Comparison of ENCODE assay signal across 1 cellular context in the genomic region with DNA sequence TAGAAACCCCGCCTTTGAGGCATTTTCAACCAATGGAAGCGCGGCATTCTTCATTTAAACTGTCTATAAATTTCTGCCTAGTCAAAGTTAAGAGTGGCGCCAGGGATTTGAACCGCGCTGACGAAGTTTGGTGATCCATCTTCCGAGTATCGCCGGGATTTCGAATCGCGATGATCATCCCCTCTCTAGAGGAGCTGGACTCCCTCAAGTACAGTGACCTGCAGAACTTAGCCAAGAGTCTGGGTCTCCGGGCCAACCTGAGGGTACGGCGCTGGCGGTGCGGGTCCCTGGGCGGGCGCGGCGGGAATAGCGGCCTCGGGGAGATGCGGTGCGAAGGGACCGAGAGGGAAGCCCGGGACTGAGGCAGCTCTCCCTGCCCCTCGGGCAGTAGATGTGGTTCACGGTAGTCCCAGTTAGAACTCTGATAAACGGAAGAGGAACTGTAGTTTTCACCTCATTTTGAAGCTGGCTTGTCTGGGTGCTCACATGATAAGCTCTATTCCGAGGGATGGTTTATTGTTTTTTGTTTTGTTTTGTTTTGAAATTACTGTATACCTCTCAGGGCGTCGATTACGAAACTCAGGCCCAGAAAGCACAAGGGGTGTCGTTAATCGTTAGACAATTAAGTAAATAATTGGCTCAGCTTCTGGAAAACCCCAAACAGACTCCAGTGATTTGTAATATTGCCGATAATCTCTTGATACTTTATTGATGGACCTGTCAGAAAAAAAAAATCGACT.
TF ChIP-seq lines count a peak whose summit lies in the region.

A gene with protein sequence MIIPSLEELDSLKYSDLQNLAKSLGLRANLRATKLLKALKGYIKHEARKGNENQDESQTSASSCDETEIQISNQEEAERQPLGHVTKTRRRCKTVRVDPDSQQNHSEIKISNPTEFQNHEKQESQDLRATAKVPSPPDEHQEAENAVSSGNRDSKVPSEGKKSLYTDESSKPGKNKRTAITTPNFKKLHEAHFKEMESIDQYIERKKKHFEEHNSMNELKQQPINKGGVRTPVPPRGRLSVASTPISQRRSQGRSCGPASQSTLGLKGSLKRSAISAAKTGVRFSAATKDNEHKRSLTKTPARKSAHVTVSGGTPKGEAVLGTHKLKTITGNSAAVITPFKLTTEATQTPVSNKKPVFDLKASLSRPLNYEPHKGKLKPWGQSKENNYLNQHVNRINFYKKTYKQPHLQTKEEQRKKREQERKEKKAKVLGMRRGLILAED (plus strand): TSS at position 94 of the 740 bp plus-strand sequence. CDS start 77 bp downstream, at position 171.

TF ChIP-seq in HepG2, 621 proteins besides CTCF, POLR2A, EP300 and RAD21 (continued from another document and continues in another):
- TF ChIP-seq MYC (CRISPR knock-in tag; IDR thresholded peaks at IDR 0.05; ENCODE audit: borderline replicate concordance), result no peak; the same call in 1 of the 2 replicates
- peak; percentile 15; the same call in 1 of the 2 replicates for TF ChIP-seq NR2F2 (IDR thresholded peaks at IDR 0.05; ENCODE audit: borderline replicate concordance, low read depth)
- 0 out of 2 replicates have a peak, but pooled peaks have one; percentile 31 for TF ChIP-seq CHCHD3 (CRISPR knock-in tag; IDR thresholded peaks at IDR 0.05)
- TF ChIP-seq SMARCE1 (IDR thresholded peaks at IDR 0.05; ENCODE audit: borderline replicate concordance), result no peak
- TF ChIP-seq ZNF570 (CRISPR knock-in tag; IDR thresholded peaks at IDR 0.05; ENCODE audit: borderline replicate concordance), result no peak
- TF ChIP-seq ZKSCAN8 (CRISPR knock-in tag; IDR thresholded peaks at IDR 0.05; ENCODE audit: borderline replicate concordance), result no peak
- TF ChIP-seq TAF1 (CRISPR knock-in tag; IDR thresholded peaks at IDR 0.05), result peak; percentile 39; the same call in 1 of the 2 replicates
- TF ChIP-seq, protein P1, sequence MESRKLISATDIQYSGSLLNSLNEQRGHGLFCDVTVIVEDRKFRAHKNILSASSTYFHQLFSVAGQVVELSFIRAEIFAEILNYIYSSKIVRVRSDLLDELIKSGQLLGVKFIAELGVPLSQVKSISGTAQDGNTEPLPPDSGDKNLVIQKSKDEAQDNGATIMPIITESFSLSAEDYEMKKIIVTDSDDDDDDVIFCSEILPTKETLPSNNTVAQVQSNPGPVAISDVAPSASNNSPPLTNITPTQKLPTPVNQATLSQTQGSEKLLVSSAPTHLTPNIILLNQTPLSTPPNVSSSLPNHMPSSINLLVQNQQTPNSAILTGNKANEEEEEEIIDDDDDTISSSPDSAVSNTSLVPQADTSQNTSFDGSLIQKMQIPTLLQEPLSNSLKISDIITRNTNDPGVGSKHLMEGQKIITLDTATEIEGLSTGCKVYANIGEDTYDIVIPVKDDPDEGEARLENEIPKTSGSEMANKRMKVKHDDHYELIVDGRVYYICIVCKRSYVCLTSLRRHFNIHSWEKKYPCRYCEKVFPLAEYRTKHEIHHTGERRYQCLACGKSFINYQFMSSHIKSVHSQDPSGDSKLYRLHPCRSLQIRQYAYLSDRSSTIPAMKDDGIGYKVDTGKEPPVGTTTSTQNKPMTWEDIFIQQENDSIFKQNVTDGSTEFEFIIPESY (CRISPR knock-in tag; IDR thresholded peaks at IDR 0.05), result no peak
- no peak for TF ChIP-seq MBNL3 (CRISPR knock-in tag; conservative IDR thresholded peaks at IDR 0.05)
- TF ChIP-seq TOPORS (CRISPR knock-in tag; IDR thresholded peaks at IDR 0.05), result 0 out of 2 replicates have a peak, but pooled peaks have one; percentile 29
- TF ChIP-seq ZNF572 (CRISPR knock-in tag; IDR thresholded peaks at IDR 0.05), result no peak
- no peak for TF ChIP-seq HMG20B (CRISPR knock-in tag; conservative IDR thresholded peaks at IDR 0.05)
- 0 out of 2 replicates have a peak, but pooled peaks have one; percentile 72 for TF ChIP-seq ZNF816 (CRISPR knock-in tag; IDR thresholded peaks at IDR 0.05; ENCODE audit: borderline replicate concordance)
- TF ChIP-seq, protein P2, sequence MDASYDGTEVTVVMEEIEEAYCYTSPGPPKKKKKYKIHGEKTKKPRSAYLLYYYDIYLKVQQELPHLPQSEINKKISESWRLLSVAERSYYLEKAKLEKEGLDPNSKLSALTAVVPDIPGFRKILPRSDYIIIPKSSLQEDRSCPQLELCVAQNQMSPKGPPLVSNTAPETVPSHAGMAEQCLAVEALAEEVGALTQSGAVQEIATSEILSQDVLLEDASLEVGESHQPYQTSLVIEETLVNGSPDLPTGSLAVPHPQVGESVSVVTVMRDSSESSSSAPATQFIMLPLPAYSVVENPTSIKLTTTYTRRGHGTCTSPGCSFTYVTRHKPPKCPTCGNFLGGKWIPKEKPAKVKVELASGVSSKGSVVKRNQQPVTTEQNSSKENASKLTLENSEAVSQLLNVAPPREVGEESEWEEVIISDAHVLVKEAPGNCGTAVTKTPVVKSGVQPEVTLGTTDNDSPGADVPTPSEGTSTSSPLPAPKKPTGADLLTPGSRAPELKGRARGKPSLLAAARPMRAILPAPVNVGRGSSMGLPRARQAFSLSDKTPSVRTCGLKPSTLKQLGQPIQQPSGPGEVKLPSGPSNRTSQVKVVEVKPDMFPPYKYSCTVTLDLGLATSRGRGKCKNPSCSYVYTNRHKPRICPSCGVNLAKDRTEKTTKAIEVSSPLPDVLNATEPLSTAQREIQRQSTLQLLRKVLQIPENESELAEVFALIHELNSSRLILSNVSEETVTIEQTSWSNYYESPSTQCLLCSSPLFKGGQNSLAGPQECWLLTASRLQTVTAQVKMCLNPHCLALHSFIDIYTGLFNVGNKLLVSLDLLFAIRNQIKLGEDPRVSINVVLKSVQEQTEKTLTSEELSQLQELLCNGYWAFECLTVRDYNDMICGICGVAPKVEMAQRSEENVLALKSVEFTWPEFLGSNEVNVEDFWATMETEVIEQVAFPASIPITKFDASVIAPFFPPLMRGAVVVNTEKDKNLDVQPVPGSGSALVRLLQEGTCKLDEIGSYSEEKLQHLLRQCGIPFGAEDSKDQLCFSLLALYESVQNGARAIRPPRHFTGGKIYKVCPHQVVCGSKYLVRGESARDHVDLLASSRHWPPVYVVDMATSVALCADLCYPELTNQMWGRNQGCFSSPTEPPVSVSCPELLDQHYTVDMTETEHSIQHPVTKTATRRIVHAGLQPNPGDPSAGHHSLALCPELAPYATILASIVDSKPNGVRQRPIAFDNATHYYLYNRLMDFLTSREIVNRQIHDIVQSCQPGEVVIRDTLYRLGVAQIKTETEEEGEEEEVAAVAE (CRISPR knock-in tag; IDR thresholded peaks at IDR 0.05; ENCODE audit: borderline replicate concordance), result no peak
- no peak for TF ChIP-seq ZNF430 (CRISPR knock-in tag; IDR thresholded peaks at IDR 0.05)
- TF ChIP-seq, protein P3, sequence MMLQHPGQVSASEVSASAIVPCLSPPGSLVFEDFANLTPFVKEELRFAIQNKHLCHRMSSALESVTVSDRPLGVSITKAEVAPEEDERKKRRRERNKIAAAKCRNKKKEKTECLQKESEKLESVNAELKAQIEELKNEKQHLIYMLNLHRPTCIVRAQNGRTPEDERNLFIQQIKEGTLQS (CRISPR knock-in tag; IDR thresholded peaks at IDR 0.05), result 0 out of 2 replicates have a peak, but pooled peaks have one; percentile 38
- no peak for TF ChIP-seq ZNF614 (CRISPR knock-in tag; IDR thresholded peaks at IDR 0.05; ENCODE audit: borderline replicate concordance)
- TF ChIP-seq KMT2A (CRISPR knock-in tag; IDR thresholded peaks at IDR 0.05), result peak; percentile 64; the same call in 1 of the 2 replicates
- TF ChIP-seq, protein P4, sequence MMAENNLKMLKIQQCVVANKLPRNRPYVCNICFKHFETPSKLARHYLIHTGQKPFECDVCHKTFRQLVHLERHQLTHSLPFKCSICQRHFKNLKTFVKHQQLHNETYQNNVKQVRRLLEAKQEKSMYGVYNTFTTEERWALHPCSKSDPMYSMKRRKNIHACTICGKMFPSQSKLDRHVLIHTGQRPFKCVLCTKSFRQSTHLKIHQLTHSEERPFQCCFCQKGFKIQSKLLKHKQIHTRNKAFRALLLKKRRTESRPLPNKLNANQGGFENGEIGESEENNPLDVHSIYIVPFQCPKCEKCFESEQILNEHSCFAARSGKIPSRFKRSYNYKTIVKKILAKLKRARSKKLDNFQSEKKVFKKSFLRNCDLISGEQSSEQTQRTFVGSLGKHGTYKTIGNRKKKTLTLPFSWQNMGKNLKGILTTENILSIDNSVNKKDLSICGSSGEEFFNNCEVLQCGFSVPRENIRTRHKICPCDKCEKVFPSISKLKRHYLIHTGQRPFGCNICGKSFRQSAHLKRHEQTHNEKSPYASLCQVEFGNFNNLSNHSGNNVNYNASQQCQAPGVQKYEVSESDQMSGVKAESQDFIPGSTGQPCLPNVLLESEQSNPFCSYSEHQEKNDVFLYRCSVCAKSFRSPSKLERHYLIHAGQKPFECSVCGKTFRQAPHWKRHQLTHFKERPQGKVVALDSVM (CRISPR knock-in tag; IDR thresholded peaks at IDR 0.05), result no peak; the same call in 1 of the 2 replicates
- TF ChIP-seq, protein P5, sequence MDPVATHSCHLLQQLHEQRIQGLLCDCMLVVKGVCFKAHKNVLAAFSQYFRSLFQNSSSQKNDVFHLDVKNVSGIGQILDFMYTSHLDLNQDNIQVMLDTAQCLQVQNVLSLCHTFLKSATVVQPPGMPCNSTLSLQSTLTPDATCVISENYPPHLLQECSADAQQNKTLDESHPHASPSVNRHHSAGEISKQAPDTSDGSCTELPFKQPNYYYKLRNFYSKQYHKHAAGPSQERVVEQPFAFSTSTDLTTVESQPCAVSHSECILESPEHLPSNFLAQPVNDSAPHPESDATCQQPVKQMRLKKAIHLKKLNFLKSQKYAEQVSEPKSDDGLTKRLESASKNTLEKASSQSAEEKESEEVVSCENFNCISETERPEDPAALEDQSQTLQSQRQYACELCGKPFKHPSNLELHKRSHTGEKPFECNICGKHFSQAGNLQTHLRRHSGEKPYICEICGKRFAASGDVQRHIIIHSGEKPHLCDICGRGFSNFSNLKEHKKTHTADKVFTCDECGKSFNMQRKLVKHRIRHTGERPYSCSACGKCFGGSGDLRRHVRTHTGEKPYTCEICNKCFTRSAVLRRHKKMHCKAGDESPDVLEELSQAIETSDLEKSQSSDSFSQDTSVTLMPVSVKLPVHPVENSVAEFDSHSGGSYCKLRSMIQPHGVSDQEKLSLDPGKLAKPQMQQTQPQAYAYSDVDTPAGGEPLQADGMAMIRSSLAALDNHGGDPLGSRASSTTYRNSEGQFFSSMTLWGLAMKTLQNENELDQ (CRISPR knock-in tag; IDR thresholded peaks at IDR 0.05; ENCODE audit: borderline replicate concordance), result peak; percentile 78; the same call in 1 of the 2 replicates
- TF ChIP-seq ZNF124 (CRISPR knock-in tag; IDR thresholded peaks at IDR 0.05), result 0 out of 2 replicates have a peak, but pooled peaks have one; percentile 47
- no peak for TF ChIP-seq PHB2 (IDR thresholded peaks at IDR 0.05; ENCODE audit: partially characterized antibody)
- no peak for TF ChIP-seq GZF1 (CRISPR knock-in tag; IDR thresholded peaks at IDR 0.05)
- no peak for TF ChIP-seq NFYC (CRISPR knock-in tag; IDR thresholded peaks at IDR 0.05)
- no peak for TF ChIP-seq IKZF1 (IDR thresholded peaks at IDR 0.05)
- no peak; the same call in 1 of the 2 replicates for TF ChIP-seq ERF (CRISPR knock-in tag; IDR thresholded peaks at IDR 0.05)
- TF ChIP-seq, protein P6, sequence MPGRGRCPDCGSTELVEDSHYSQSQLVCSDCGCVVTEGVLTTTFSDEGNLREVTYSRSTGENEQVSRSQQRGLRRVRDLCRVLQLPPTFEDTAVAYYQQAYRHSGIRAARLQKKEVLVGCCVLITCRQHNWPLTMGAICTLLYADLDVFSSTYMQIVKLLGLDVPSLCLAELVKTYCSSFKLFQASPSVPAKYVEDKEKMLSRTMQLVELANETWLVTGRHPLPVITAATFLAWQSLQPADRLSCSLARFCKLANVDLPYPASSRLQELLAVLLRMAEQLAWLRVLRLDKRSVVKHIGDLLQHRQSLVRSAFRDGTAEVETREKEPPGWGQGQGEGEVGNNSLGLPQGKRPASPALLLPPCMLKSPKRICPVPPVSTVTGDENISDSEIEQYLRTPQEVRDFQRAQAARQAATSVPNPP (CRISPR knock-in tag; IDR thresholded peaks at IDR 0.05), result no peak
- TF ChIP-seq POLR2AphosphoS2 (IDR thresholded peaks at IDR 0.05; ENCODE audit: low read depth, low read length), result no peak
- TF ChIP-seq ZNF780A (CRISPR knock-in tag; IDR thresholded peaks at IDR 0.05), result 0 out of 2 replicates have a peak, but pooled peaks have one; percentile 61
- TF ChIP-seq, protein P7, sequence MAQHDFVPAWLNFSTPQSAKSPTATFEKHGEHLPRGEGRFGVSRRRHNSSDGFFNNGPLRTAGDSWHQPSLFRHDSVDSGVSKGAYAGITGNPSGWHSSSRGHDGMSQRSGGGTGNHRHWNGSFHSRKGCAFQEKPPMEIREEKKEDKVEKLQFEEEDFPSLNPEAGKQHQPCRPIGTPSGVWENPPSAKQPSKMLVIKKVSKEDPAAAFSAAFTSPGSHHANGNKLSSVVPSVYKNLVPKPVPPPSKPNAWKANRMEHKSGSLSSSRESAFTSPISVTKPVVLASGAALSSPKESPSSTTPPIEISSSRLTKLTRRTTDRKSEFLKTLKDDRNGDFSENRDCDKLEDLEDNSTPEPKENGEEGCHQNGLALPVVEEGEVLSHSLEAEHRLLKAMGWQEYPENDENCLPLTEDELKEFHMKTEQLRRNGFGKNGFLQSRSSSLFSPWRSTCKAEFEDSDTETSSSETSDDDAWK (CRISPR knock-in tag; IDR thresholded peaks at IDR 0.05), result no peak
- TF ChIP-seq, protein P8, sequence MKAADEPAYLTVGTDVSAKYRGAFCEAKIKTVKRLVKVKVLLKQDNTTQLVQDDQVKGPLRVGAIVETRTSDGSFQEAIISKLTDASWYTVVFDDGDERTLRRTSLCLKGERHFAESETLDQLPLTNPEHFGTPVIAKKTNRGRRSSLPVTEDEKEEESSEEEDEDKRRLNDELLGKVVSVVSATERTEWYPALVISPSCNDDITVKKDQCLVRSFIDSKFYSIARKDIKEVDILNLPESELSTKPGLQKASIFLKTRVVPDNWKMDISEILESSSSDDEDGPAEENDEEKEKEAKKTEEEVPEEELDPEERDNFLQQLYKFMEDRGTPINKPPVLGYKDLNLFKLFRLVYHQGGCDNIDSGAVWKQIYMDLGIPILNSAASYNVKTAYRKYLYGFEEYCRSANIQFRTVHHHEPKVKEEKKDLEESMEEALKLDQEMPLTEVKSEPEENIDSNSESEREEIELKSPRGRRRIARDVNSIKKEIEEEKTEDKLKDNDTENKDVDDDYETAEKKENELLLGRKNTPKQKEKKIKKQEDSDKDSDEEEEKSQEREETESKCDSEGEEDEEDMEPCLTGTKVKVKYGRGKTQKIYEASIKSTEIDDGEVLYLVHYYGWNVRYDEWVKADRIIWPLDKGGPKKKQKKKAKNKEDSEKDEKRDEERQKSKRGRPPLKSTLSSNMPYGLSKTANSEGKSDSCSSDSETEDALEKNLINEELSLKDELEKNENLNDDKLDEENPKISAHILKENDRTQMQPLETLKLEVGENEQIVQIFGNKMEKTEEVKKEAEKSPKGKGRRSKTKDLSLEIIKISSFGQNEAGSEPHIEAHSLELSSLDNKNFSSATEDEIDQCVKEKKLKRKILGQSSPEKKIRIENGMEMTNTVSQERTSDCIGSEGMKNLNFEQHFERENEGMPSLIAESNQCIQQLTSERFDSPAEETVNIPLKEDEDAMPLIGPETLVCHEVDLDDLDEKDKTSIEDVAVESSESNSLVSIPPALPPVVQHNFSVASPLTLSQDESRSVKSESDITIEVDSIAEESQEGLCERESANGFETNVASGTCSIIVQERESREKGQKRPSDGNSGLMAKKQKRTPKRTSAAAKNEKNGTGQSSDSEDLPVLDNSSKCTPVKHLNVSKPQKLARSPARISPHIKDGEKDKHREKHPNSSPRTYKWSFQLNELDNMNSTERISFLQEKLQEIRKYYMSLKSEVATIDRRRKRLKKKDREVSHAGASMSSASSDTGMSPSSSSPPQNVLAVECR (CRISPR knock-in tag; IDR thresholded peaks at IDR 0.05; ENCODE audit: borderline replicate concordance), result no peak; the same call in 1 of the 2 replicates
- peak; percentile 62 for TF ChIP-seq SAP130 (CRISPR knock-in tag; IDR thresholded peaks at IDR 0.05; ENCODE audit: low read depth)
- peak; percentile 50; the same call in 1 of the 2 replicates for TF ChIP-seq ZC3H13 (CRISPR knock-in tag; IDR thresholded peaks at IDR 0.05)
- TF ChIP-seq ZNF17 (CRISPR knock-in tag; IDR thresholded peaks at IDR 0.05), result no peak
- TF ChIP-seq PLRG1 (conservative IDR thresholded peaks at IDR 0.05), result no peak
- TF ChIP-seq NFE2 (CRISPR knock-in tag; IDR thresholded peaks at IDR 0.05), result no peak
